In genomic region chr6:55469829-55470438, GRCh38 we compare ENCODE assay signal across 26 cellular contexts.
DNase-seq lines count a peak whose midpoint lies in the region; ATAC-seq, FAIRE-seq and TF ChIP-seq lines count a peak whose summit lies in the region.
"Had no signal": no experiment of that assay in that cellular context is flagged by ENCODE, and none has a peak within 500 bp of the region (broad histone marks: within the 10 kb centered on the region; RNA-seq: fewer than 3 reads in every experiment).

No MANE protein-coding gene starts in this region.

- H3K9me3 ChIP-seq in upper lobe of left lung, result no peaks in the 10 kb centered on the region
- H3K9me3 ChIP-seq: body of pancreas, lower lobe of right lung, prostate gland, spleen, stomach, transverse colon had no signal

- no peaks in the 10 kb centered on the region for H3F3A ChIP-seq in GM23338 (replicated peaks; ENCODE audit: low read depth)

- DNase-seq in LHCN-M2 (ENCODE audit: low read depth), result peak; percentile 71
- peak; percentile 70 for DNase-seq in choroid plexus epithelial cell (ENCODE audit: low read depth)
- peak; percentile 46 for DNase-seq in left kidney (ENCODE audit: low read depth, low spot score)
- DNase-seq in upper lobe of left lung, result no peak
- no peak for DNase-seq in type B pancreatic cell (ENCODE audit: extremely low spot score, unreplicated experiment)
- DNase-seq in GM23338 (ENCODE audit: low spot score), result no peak
- DNase-seq in RCC 7860 (ENCODE audit: low spot score), result no peak
- DNase-seq: activated CD4-positive, alpha-beta T cell treated with anti-CD3 and anti-CD28 coated beads, Interleukin-2, amount 50 U/mL, for 1 hour; activated CD8-positive, alpha-beta memory T cell treated with anti-CD3 and anti-CD28 coated beads, Interleukin-2, amount 50 U/mL, for 4 hours; AML-193; body of pancreas; cortex of kidney; DMS79; hippocampal formation; lower lobe of right lung; NCI-H1417 treated with DMSO at 0.1 percent for 48 hours; NCI-H510A treated with DMSO at 0.1 percent for 48 hours; spleen; stomach; transverse colon had no signal

- H3K4me1 ChIP-seq in upper lobe of left lung (no peaks in the 10 kb centered on the region), GM23338 (ENCODE audit: insufficient read depth) (no peaks in the 10 kb centered on the region)
- H3K4me1 ChIP-seq: body of pancreas, lower lobe of right lung, prostate gland, spleen, stomach, transverse colon had no signal

- H3K36me3 Mint-ChIP-seq in type B pancreatic cell (no peaks in the 10 kb centered on the region), GM23338 (ENCODE audit: low read depth) (peaks cover 4% of the 10 kb centered on the region; the same call in 1 of the 3 replicates)
- H3K36me3 Mint-ChIP-seq: activated naive CD8-positive, alpha-beta T cell had no signal

- H3K4me1 Mint-ChIP-seq in type B pancreatic cell (ENCODE audit: unreplicated experiment) (peaks cover 5% of the 10 kb centered on the region), GM23338 (no peaks in the 10 kb centered on the region)
- H3K4me1 Mint-ChIP-seq: activated T-helper 17 cell treated with anti-CD3 and anti-CD28 coated beads, Interleukin-2, amount 50 U/mL, for 72 hours had no signal

- H3K27ac Mint-ChIP-seq in type B pancreatic cell, result no peak overlapping the region
- H3K27ac Mint-ChIP-seq in GM23338, result no peak overlapping the region
- H3K27ac Mint-ChIP-seq: activated naive CD8-positive, alpha-beta T cell; activated T-helper 17 cell treated with anti-CD3 and anti-CD28 coated beads, Interleukin-2, amount 50 U/mL, for 72 hours; T-helper 2 cell treated with Interferon-gamma antibody and Interleukin-4, amounts not matched to agents 5 μg/mL and 100 μg/mL, for 36 hours had no signal

- H3K79me2 ChIP-seq in GM23338 (replicated peaks; ENCODE audit: insufficient read depth), result no peaks in the 10 kb centered on the region

- 67 to 69% methylated on average over 6 of the region's 6 CpGs for WGBS in upper lobe of left lung, 2 donors

- peaks cover 8% of the 10 kb centered on the region for H3K9me3 Mint-ChIP-seq in type B pancreatic cell
- peaks cover 8% of the 10 kb centered on the region; the same call in 2 of the 3 replicates for H3K9me3 Mint-ChIP-seq in GM23338
- H3K9me3 Mint-ChIP-seq: T-helper 2 cell treated with Interferon-gamma antibody and Interleukin-4, amounts not matched to agents 5 μg/mL and 100 μg/mL, for 36 hours had no signal

- no peaks in the 10 kb centered on the region for H3K9me2 ChIP-seq in GM23338 (ENCODE audit: insufficient read depth)

- H3K27ac ChIP-seq in upper lobe of left lung (peak overlapping the region in 1 of 4 donors; percentile 3), GM23338 (ENCODE audit: low read depth) (no peak overlapping the region)
- H3K27ac ChIP-seq: body of pancreas, lower lobe of right lung, prostate gland, spleen, stomach, transverse colon had no signal

- no peak overlapping the region for H3K4me3 Mint-ChIP-seq in type B pancreatic cell
- no peak overlapping the region for H3K4me3 Mint-ChIP-seq in GM23338
- H3K4me3 Mint-ChIP-seq: activated naive CD8-positive, alpha-beta T cell; activated T-helper 17 cell treated with anti-CD3 and anti-CD28 coated beads, Interleukin-2, amount 50 U/mL, for 72 hours; T-helper 2 cell treated with Interferon-gamma antibody and Interleukin-4, amounts not matched to agents 5 μg/mL and 100 μg/mL, for 36 hours had no signal

- TF ChIP-seq POLR2A in upper lobe of left lung (IDR thresholded peaks at IDR 0.05), result no peak

- H3K36me3 ChIP-seq in upper lobe of left lung, result no peaks in the 10 kb centered on the region
- H3K36me3 ChIP-seq in GM23338 (ENCODE audit: insufficient read depth), result no peaks in the 10 kb centered on the region
- H3K36me3 ChIP-seq: lower lobe of right lung, prostate gland, spleen, stomach, transverse colon had no signal

- H3K4me2 ChIP-seq in GM23338, result no peak overlapping the region

- ATAC-seq in GM18868 (IDR thresholded peaks at IDR 0.05; ENCODE audit: unreplicated experiment), result peak; percentile 44
- no peak for ATAC-seq in upper lobe of left lung (ENCODE audit: low FRiP score in 2 of 2)
- no peak for ATAC-seq in GM23338
- ATAC-seq: activated T-helper 17 cell treated with anti-CD3 and anti-CD28 coated beads, Interleukin-2, amount 50 U/mL, for 72 hours; body of pancreas had no signal

- no peak for TF ChIP-seq CTCF in choroid plexus epithelial cell (conservative IDR thresholded peaks at IDR 0.05; ENCODE audit: low read depth, low read length)
- no peak for TF ChIP-seq CTCF in upper lobe of left lung (IDR thresholded peaks at IDR 0.05)
- TF ChIP-seq CTCF in type B pancreatic cell (conservative IDR thresholded peaks at IDR 0.05), result no peak
- no peak for TF ChIP-seq CTCF in GM23338 (conservative IDR thresholded peaks at IDR 0.05; ENCODE audit: low read depth in 2 of 2)

- H4K20me1 ChIP-seq in GM23338 (replicated peaks; ENCODE audit: insufficient read depth), result no peaks in the 10 kb centered on the region

- no peak for FAIRE-seq in RCC 7860 (lab: Jason Lieb, UNC)
- FAIRE-seq: GM12891 had no signal

- H3K27me3 ChIP-seq in upper lobe of left lung (no peaks in the 10 kb centered on the region), GM23338 (ENCODE audit: insufficient read depth) (no peaks in the 10 kb centered on the region)
- H3K27me3 ChIP-seq: body of pancreas, spleen, stomach, transverse colon had no signal

- no peaks in the 10 kb centered on the region for H3K27me3 Mint-ChIP-seq in type B pancreatic cell
- H3K27me3 Mint-ChIP-seq in GM23338 (ENCODE audit: insufficient read depth, low read depth, poor library complexity), result no peaks in the 10 kb centered on the region
- H3K27me3 Mint-ChIP-seq: activated naive CD8-positive, alpha-beta T cell; activated T-helper 17 cell treated with anti-CD3 and anti-CD28 coated beads, Interleukin-2, amount 50 U/mL, for 72 hours had no signal

- H3K4me3 ChIP-seq in choroid plexus epithelial cell (ENCODE audit: low read depth, low read length) (no peak overlapping the region), upper lobe of left lung (no peak overlapping the region), GM23338 (no peak overlapping the region)
- H3K4me3 ChIP-seq: body of pancreas, lower lobe of right lung, prostate gland, spleen, stomach, transverse colon had no signal

- no peak overlapping the region for H2AFZ ChIP-seq in GM23338

- TF ChIP-seq EP300 in upper lobe of left lung (IDR thresholded peaks at IDR 0.05), result no peak

TF ChIP-seq in GM23338, 12 proteins besides CTCF, POLR2A, EP300 and RAD21 (continues in another document):
- TF ChIP-seq STAT1 (IDR thresholded peaks at IDR 0.05; ENCODE audit: unreplicated experiment), result no peak
- TF ChIP-seq REST (IDR thresholded peaks at IDR 0.05; ENCODE audit: unreplicated experiment), result no peak
- no peak for TF ChIP-seq EZH2phosphoT487 (IDR thresholded peaks at IDR 0.05; ENCODE audit: unreplicated experiment)
- TF ChIP-seq EZH2 (IDR thresholded peaks at IDR 0.05; ENCODE audit: low read depth, unreplicated experiment), result no peak
- no peak for TF ChIP-seq POLR2AphosphoS5 (IDR thresholded peaks at IDR 0.05; ENCODE audit: low read depth)
- TF ChIP-seq NANOG (IDR thresholded peaks at IDR 0.05; ENCODE audit: borderline replicate concordance), result no peak

Comparison
In these comparisons a context has a peak if more than half of its experiments do, and no peak if none do; other contexts are left out.
1. DNase-seq: peak in LHCN-M2 (single experiment), choroid plexus epithelial cell (single experiment) and left kidney (single experiment); none in upper lobe of left lung (0 of 2), type B pancreatic cell (single experiment), GM23338 (single experiment) and RCC 7860 (single experiment).